In genomic region chr3:124963755-124964154, GRCh38 we compare ENCODE assay signal across 22 cellular contexts. TPM values are rescaled to one million over a fixed set of nuclear protein-coding genes. Genes with fewer than 3 reads are reported as not detected.
"Had no signal": no experiment of that assay in that cellular context is flagged by ENCODE, and none has a peak within 500 bp of the region (broad histone marks: within the 10 kb centered on the region; RNA-seq: fewer than 3 reads in every experiment).

No MANE protein-coding gene starts in this region.

- ATAC-seq: stimulated activated naive CD8-positive, alpha-beta T cell treated with anti-CD3 and anti-CD28 coated beads, Interleukin-15, amount 100 ng/mL, for 72 hours had no signal

- DNase-seq: activated CD4-positive, alpha-beta T cell treated with anti-CD3 and anti-CD28 coated beads for 1 hour; activated CD8-positive, alpha-beta memory T cell treated with anti-CD3 and anti-CD28 coated beads for 24 hours; activated CD8-positive, alpha-beta memory T cell treated with anti-CD3 and anti-CD28 coated beads, Interleukin-2, amount 50 U/mL, for 48 hours; activated effector memory CD4-positive, alpha-beta T cell treated with anti-CD3 and anti-CD28 coated beads, Interleukin-2, amount 50 U/mL, for 16 hours; activated naive CD4-positive, alpha-beta T cell treated with anti-CD3 and anti-CD28 coated beads, Interleukin-2, amount 50 U/mL, for 16 hours; activated T-cell treated with anti-CD3 and anti-CD28 coated beads, Interleukin-2, amount 50 U/mL, for 48 hours; cerebellar nuclear complex; endodermal cell; foreskin melanocyte; stimulated activated CD4-positive, alpha-beta T cell treated with anti-CD3 and anti-CD28 coated beads, Interleukin-12 subunit alpha, Interleukin-12 subunit beta, amount 100 ng/mL, for 4 hours; stimulated activated CD4-positive, alpha-beta T cell treated with anti-CD3 and anti-CD28 coated beads, Interleukin-1b, Interleukin-23, amount 100 ng/mL, for 48 hours; stimulated activated naive CD8-positive, alpha-beta T cell treated with anti-CD3 and anti-CD28 coated beads, Interleukin-15, amount 100 ng/mL, for 72 hours; upper lobe of left lung; WERI-Rb-1 had no signal

- H3K9me3 ChIP-seq: ascending aorta, neutrophil, upper lobe of left lung had no signal

- H3K27me3 ChIP-seq: ascending aorta, neutrophil, upper lobe of left lung had no signal

- H3K27ac ChIP-seq: ascending aorta, neutrophil, parathyroid adenoma, upper lobe of left lung, WERI-Rb-1 had no signal

- H3K36me3 ChIP-seq: neutrophil had no signal

- H3K4me1 ChIP-seq: ascending aorta, parathyroid adenoma had no signal

- H3K9ac ChIP-seq: parathyroid adenoma had no signal

- H3K4me3 ChIP-seq: ascending aorta, upper lobe of left lung had no signal

RNA-seq across cellular contexts. Expression of gene MUC13, which starts 29.2 kb away (rescaled TPM):
- total RNA-seq: ascending aorta; epithelial cell of proximal tubule; kidney epithelial cell; lower leg skin; T-helper 2 cell treated with Interferon-gamma antibody and Interleukin-4, amounts not matched to agents 100 ng/mL and 5 ng/mL, for 36 hours; temporal lobe had no signal
